8 cellular contexts compared by ENCODE assay signal in genomic region chr7:103279636-103279962, GRCh38. TPM values are rescaled to one million over a fixed set of nuclear protein-coding genes. Genes with fewer than 3 reads are reported as not detected.
DNase-seq lines count a peak whose midpoint lies in the region; ATAC-seq and TF ChIP-seq lines count a peak whose summit lies in the region.
"Not testable (repeated sequence)": the region's sequence is repeated elsewhere in the genome, so short reads cannot be mapped to it uniquely, and the experiment has no call there.

No MANE protein-coding gene starts in this region.

- not testable (repeated sequence) for H4K20me1 ChIP-seq in GM23338 (replicated peaks; ENCODE audit: insufficient read depth)

- not testable (repeated sequence) for H3K9me2 ChIP-seq in GM23338 (ENCODE audit: insufficient read depth)

- peaks cover 35% of the 10 kb centered on the region for H3K27me3 Mint-ChIP-seq in GM23338 (ENCODE audit: insufficient read depth, low read depth, poor library complexity)

- H3K27ac ChIP-seq in GM23338 (ENCODE audit: low read depth); muscle layer of duodenum (ENCODE audit: low read length); thoracic aorta: not testable (repeated sequence)

- not testable (repeated sequence) for H3K27ac Mint-ChIP-seq in GM23338
- H3K27ac Mint-ChIP-seq in activated naive CD4-positive, alpha-beta T cell treated with anti-CD3 and anti-CD28 coated beads, Interleukin-2, amount 50 U/mL, for 72 hours: peak overlapping the region; percentile 85 to 90

- H3K79me2 ChIP-seq in GM23338 (replicated peaks; ENCODE audit: insufficient read depth): not testable (repeated sequence)

- ATAC-seq in GM23338 (peak; percentile 87), HG03565 (IDR thresholded peaks at IDR 0.05; ENCODE audit: unreplicated experiment) (peak; percentile 26)
- peak; percentile 29 to 60 for ATAC-seq in activated naive CD4-positive, alpha-beta T cell treated with anti-CD3 and anti-CD28 coated beads, Interleukin-2, amount 50 U/mL, for 72 hours
- ATAC-seq in thoracic aorta (ENCODE audit: insufficient number of reproducible peaks, low FRiP score, low read depth): not testable (repeated sequence)

- not testable (repeated sequence) for H3K36me3 Mint-ChIP-seq in GM23338 (ENCODE audit: low read depth)
- peaks cover 14 to 15% of the 10 kb centered on the region in 2 donors for H3K36me3 Mint-ChIP-seq in activated naive CD4-positive, alpha-beta T cell treated with anti-CD3 and anti-CD28 coated beads, Interleukin-2, amount 50 U/mL, for 72 hours

- H3K9me3 ChIP-seq in NT2/D1 (ENCODE audit: insufficient read depth, low read length); muscle layer of duodenum (ENCODE audit: control insufficient read depth in 1 of 2, low read length in 2 of 2); thoracic aorta: not testable (repeated sequence)

- not testable (repeated sequence) for H3K4me1 Mint-ChIP-seq in GM23338

- H3K27me3 ChIP-seq in GM23338 (ENCODE audit: insufficient read depth) (peaks cover 54% of the 10 kb centered on the region), NT2/D1 (ENCODE audit: insufficient read depth, insufficient read length) (peaks cover 19% of the 10 kb centered on the region)
- H3K27me3 ChIP-seq in muscle layer of duodenum (ENCODE audit: low read depth, low read length); thoracic aorta (replicated peaks; ENCODE audit: insufficient read depth): not testable (repeated sequence)

- peak overlapping the region; percentile 74 for H3K4me3 ChIP-seq in GM23338
- peak overlapping the region; percentile 50 for H3K4me3 ChIP-seq in NT2/D1 (ENCODE audit: insufficient read length, low read depth)
- H3K4me3 ChIP-seq in foreskin fibroblast (ENCODE audit: low read depth in 1 of 2, low read length in 2 of 2): peak overlapping the region; percentile 54 to 64
- H3K4me3 ChIP-seq in muscle layer of duodenum (ENCODE audit: low read depth in 1 of 2, low read length in 2 of 2): peak overlapping the region; percentile 39 to 87
- peak overlapping the region; percentile 90 for H3K4me3 ChIP-seq in thoracic aorta

- H3K4me1 ChIP-seq in GM23338 (ENCODE audit: insufficient read depth); NT2/D1 (ENCODE audit: insufficient read depth, insufficient read length); muscle layer of duodenum (ENCODE audit: control insufficient read depth in 1 of 2, insufficient read depth in 2 of 2, low read length in 2 of 2); thoracic aorta (ENCODE audit: control insufficient read depth in 1 of 2, low read depth in 2 of 2): not testable (repeated sequence)

- TF ChIP-seq CTCF in GM23338 (conservative IDR thresholded peaks at IDR 0.05; ENCODE audit: low read depth in 2 of 2); foreskin fibroblast (IDR thresholded peaks at IDR 0.05; ENCODE audit: low read depth, low read length); thoracic aorta (IDR thresholded peaks at IDR 0.05): not testable (repeated sequence)

- H3F3A ChIP-seq in GM23338 (replicated peaks; ENCODE audit: low read depth): not testable (repeated sequence)

- peak overlapping the region; percentile 92 for H3K4me2 ChIP-seq in GM23338

- H3K9me3 Mint-ChIP-seq in GM23338; activated naive CD4-positive, alpha-beta T cell treated with anti-CD3 and anti-CD28 coated beads, Interleukin-2, amount 50 U/mL, for 72 hours: not testable (repeated sequence)

- peak; percentile 6 for DNase-seq in GF-D8 (lab: John Stamatoyannopoulos, UW)
- peak; percentile 63 for DNase-seq in GM23338 (ENCODE audit: low spot score)
- not testable (repeated sequence) for DNase-seq in NT2/D1 (ENCODE audit: low read depth, low spot score); activated naive CD4-positive, alpha-beta T cell treated with anti-CD3 and anti-CD28 coated beads, Interleukin-2, amount 50 U/mL, for 72 hours (ENCODE audit: low spot score in 2 of 2); thoracic aorta (ENCODE audit: low spot score)
- DNase-seq in foreskin fibroblast: peak in 1 of 2 donors; percentile 36

- H3K4me3 Mint-ChIP-seq in GM23338: peak overlapping the region; percentile 88

- H2AFZ ChIP-seq in GM23338: peak overlapping the region; percentile 99

- H3K9ac ChIP-seq in NT2/D1 (ENCODE audit: insufficient read length, low read depth): peak overlapping the region; percentile 50

- H3K36me3 ChIP-seq in GM23338 (ENCODE audit: insufficient read depth); NT2/D1 (ENCODE audit: insufficient read depth, insufficient read length, low read length); muscle layer of duodenum (ENCODE audit: control insufficient read depth in 1 of 2, insufficient read depth in 2 of 2, low read length in 2 of 2); thoracic aorta: not testable (repeated sequence)

RNA-seq across cellular contexts. Expression of gene PMPCB, which starts 17.6 kb away (rescaled TPM):
- 90.0 and 105 TPM in 2 replicates for total RNA-seq in GM23338 (2014; rRNA removed; shearing (Covaris generic))
- polyA plus RNA-seq in GM23338 (2016; fragmentation: Nextera tagmentation; extraction: Ambion mirVana): 50.5 and 55.0 TPM in 2 replicates
- total RNA-seq in activated naive CD4-positive, alpha-beta T cell treated with anti-CD3 and anti-CD28 coated beads, Interleukin-2, amount 50 U/mL, for 72 hours: 10 to 100 TPM; 94.8 to 95.5 TPM
- total RNA-seq in thoracic aorta: 10 to 100 TPM; 37.8 to 42.0 TPM
